Comparison of ENCODE assay signal across 18 cellular contexts in genomic region chr5:9737265-9737664, GRCh38.
"Had no signal": no experiment of that assay in that cellular context is flagged by ENCODE, and none has a peak within 500 bp of the region (broad histone marks: within the 10 kb centered on the region; RNA-seq: fewer than 3 reads in every experiment).

No MANE protein-coding gene starts in this region.

- H3K27ac Mint-ChIP-seq: immature natural killer cell had no signal

- DNase-seq: dermis blood vessel endothelial cell; dorsolateral prefrontal cortex; effector CD4-positive, alpha-beta T cell; effector memory CD4-positive, alpha-beta T cell; foreskin keratinocyte; heart left ventricle; hypothalamus; immature natural killer cell; left cardiac atrium; left lung; left ventricle myocardium superior; lower lobe of right lung; mesenchymal stem cell; midbrain had no signal

- H3K27ac ChIP-seq: coronary artery, dorsolateral prefrontal cortex, esophagus muscularis mucosa, foreskin keratinocyte, gastroesophageal sphincter, heart left ventricle, hepatocyte, left lung, lower lobe of right lung had no signal

- H3K4me1 ChIP-seq: esophagus muscularis mucosa, foreskin keratinocyte, gastroesophageal sphincter, heart left ventricle, left lung, lower lobe of right lung had no signal

- H3K79me2 ChIP-seq: hepatocyte had no signal

- H3K27me3 ChIP-seq: esophagus muscularis mucosa, foreskin keratinocyte, gastroesophageal sphincter, heart left ventricle, hepatocyte, left lung had no signal

- H3K4me2 ChIP-seq: hepatocyte had no signal

- H3K36me3 Mint-ChIP-seq: immature natural killer cell had no signal

- ATAC-seq: foreskin keratinocyte, gastroesophageal sphincter, heart left ventricle, left cardiac atrium, left lung, left ventricle myocardium superior, lower lobe of right lung had no signal

- H3K4me1 Mint-ChIP-seq: immature natural killer cell had no signal

- H3K4me3 Mint-ChIP-seq: immature natural killer cell had no signal

- H3K36me3 ChIP-seq: esophagus muscularis mucosa, gastroesophageal sphincter, heart left ventricle, left lung, lower lobe of right lung had no signal

- H3K4me3 ChIP-seq: coronary artery, dorsolateral prefrontal cortex, esophagus muscularis mucosa, gastroesophageal sphincter, heart left ventricle, hepatocyte, left lung, lower lobe of right lung had no signal
